In genomic region chr6:136508701-136509387, GRCh38 we compare ENCODE assay signal across 32 cellular contexts. TPM values are rescaled to one million over a fixed set of nuclear protein-coding genes. Genes with fewer than 3 reads are reported as not detected.
A peak's percentile ranks its signal among the peaks of the same experiment; 100 is the strongest.
DNase-seq lines count a peak whose midpoint lies in the region; ATAC-seq and TF ChIP-seq lines count a peak whose summit lies in the region.
"Had no signal": no experiment of that assay in that cellular context is flagged by ENCODE, and none has a peak within 500 bp of the region (broad histone marks: within the 10 kb centered on the region; RNA-seq: fewer than 3 reads in every experiment).

No MANE protein-coding gene starts in this region.

- no peak overlapping the region for H3K9ac ChIP-seq in SK-N-SH
- H3K9ac ChIP-seq: GM23248 had no signal

- H3K27me3 Mint-ChIP-seq in progenitor cell of endocrine pancreas: no peaks in the 10 kb centered on the region
- H3K27me3 Mint-ChIP-seq: CD4-positive, alpha-beta memory T cell had no signal

- no peaks in the 10 kb centered on the region for H3K9me3 ChIP-seq in SK-N-SH
- H3K9me3 ChIP-seq: adrenal gland, heart right ventricle, stomach, tibial nerve had no signal

- 79% methylated on average over 1 of the region's 1 CpG for WGBS in SK-N-SH (ENCODE audit: low lambda C conversion rate)

- no peaks in the 10 kb centered on the region for H3K9me2 ChIP-seq in SK-N-SH

- H2AFZ ChIP-seq in SK-N-SH (ENCODE audit: low read depth): no peak overlapping the region
- H2AFZ ChIP-seq: GM23248 had no signal

- H3K27ac ChIP-seq in SK-N-SH (ENCODE audit: low read depth in 2 of 2, low read length in 1 of 2): no peak overlapping the region
- H3K27ac ChIP-seq: adrenal gland, GM23248, heart right ventricle, skin epidermis, stomach, tibial nerve had no signal

- no peak for TF ChIP-seq CTCF in SK-N-SH (IDR thresholded peaks at IDR 0.05)
- TF ChIP-seq CTCF in epithelial cell of esophagus (IDR thresholded peaks at IDR 0.05; ENCODE audit: insufficient read depth, low read depth, low read length, missing control alignments): no peak
- no peak for TF ChIP-seq CTCF in progenitor cell of endocrine pancreas (IDR thresholded peaks at IDR 0.05; ENCODE audit: unreplicated experiment)

- no peak for DNase-seq in SK-N-SH
- DNase-seq in OCI-M1 (lab: John Stamatoyannopoulos, UW): peak; percentile 73
- DNase-seq in epithelial cell of esophagus (ENCODE audit: low read depth): peak; percentile 46
- no peak for DNase-seq in progenitor cell of endocrine pancreas (ENCODE audit: low spot score, unreplicated experiment)
- DNase-seq in stimulated activated CD4-positive, alpha-beta T cell treated with anti-CD3 and anti-CD28 coated beads, Interleukin-2, amount 100 ng/mL, for 24 hours: no peak
- DNase-seq in NCI-H128 (lab: John Stamatoyannopoulos, UW; ENCODE audit: unreplicated experiment): no peak
- DNase-seq in SKM-1 treated with dmso at 0.1 percent for 144 hours (lab: John Stamatoyannopoulos, UW; ENCODE audit: unreplicated experiment): no peak
- DNase-seq: activated CD4-positive, alpha-beta T cell treated with anti-CD3 and anti-CD28 coated beads, Interleukin-2, amount 50 U/mL, for 4 hours; activated CD8-positive, alpha-beta memory T cell treated with anti-CD3 and anti-CD28 coated beads, Interleukin-2, amount 50 U/mL, for 4 hours; adrenal gland; AML-193; CD4-positive, alpha-beta memory T cell; effector CD8-positive, alpha-beta T cell; EL; foreskin melanocyte; GM23248; heart right ventricle; mesendoderm; NCI-H1417; NCI-H2107; NCI-H446 treated with DMSO at 0.1 percent for 48 hours; NCI-H82; Right ventricle myocardium superior; stimulated activated CD8-positive, alpha-beta memory T cell treated with anti-CD3 and anti-CD28 coated beads, Interleukin-4, amount 100 ng/mL, for 48 hours; stomach; T1000 had no signal

- no peaks in the 10 kb centered on the region for H3K27me3 ChIP-seq in SK-N-SH (ENCODE audit: insufficient read depth)
- H3K27me3 ChIP-seq: adrenal gland, heart right ventricle, stomach, tibial nerve had no signal

- no peaks in the 10 kb centered on the region for H3K9me3 Mint-ChIP-seq in progenitor cell of endocrine pancreas (ENCODE audit: low read depth)
- H3K9me3 Mint-ChIP-seq: activated naive CD4-positive, alpha-beta T cell treated with anti-CD3 and anti-CD28 coated beads for 36 hours; activated T-helper 1 cell treated with anti-CD3 and anti-CD28 coated beads, Interleukin-12 subunit alpha, Interleukin-12 subunit beta, Interleukin-2, Interleukin-4 antibody, amounts not matched to agents 30 ng/mL and 10 ng/mL and 1 ng/mL, durations not matched to agents 14 hours and 24 hours and 36 hours; CD4-positive, alpha-beta memory T cell; IgD-negative memory B cell had no signal

- H3K79me2 ChIP-seq in SK-N-SH (ENCODE audit: insufficient read depth): no peaks in the 10 kb centered on the region

- peaks cover 13% of the 10 kb centered on the region for H3K36me3 Mint-ChIP-seq in progenitor cell of endocrine pancreas (ENCODE audit: insufficient read depth)
- H3K36me3 Mint-ChIP-seq: CD4-positive, alpha-beta memory T cell; IgD-negative memory B cell had no signal

- CTCF ChIA-PET in SK-N-SH (lab: Yijun Ruan, JAX): interaction anchor here (1.0 kb wide), 2 partner anchors 16 to 41 kb away, joined by 4 to 5 read pairs; partner anchors contain the start of gene MAP7

- POLR2A ChIA-PET in SK-N-SH (lab: Yijun Ruan, JAX): no interaction called here

- no peak for TF ChIP-seq EP300 in SK-N-SH (IDR thresholded peaks at IDR 0.05; ENCODE audit: borderline replicate concordance in 1 of 2, low read depth in 1 of 2, low read length in 1 of 2)

- no peak for ATAC-seq in SK-N-SH treated with all-trans-retinoic acid at 6 μM for 48 hours
- ATAC-seq: heart right ventricle had no signal

- TF ChIP-seq RAD21 in SK-N-SH (IDR thresholded peaks at IDR 0.05; ENCODE audit: low read length): no peak

- peaks cover 0 to 13% of the 10 kb centered on the region in 2 experiments; a peak in 2 of 4 replicates for H3K4me1 ChIP-seq in SK-N-SH (ENCODE audit: control insufficient read depth in 1 of 2, insufficient read depth in 2 of 2, low read depth in 1 of 2, low read length in 1 of 2)
- H3K4me1 ChIP-seq: tibial nerve had no signal

- peak overlapping the region; percentile 56 for H3K27ac Mint-ChIP-seq in progenitor cell of endocrine pancreas
- H3K27ac Mint-ChIP-seq: activated naive CD4-positive, alpha-beta T cell treated with anti-CD3 and anti-CD28 coated beads for 36 hours; activated T-helper 1 cell treated with anti-CD3 and anti-CD28 coated beads, Interleukin-12 subunit alpha, Interleukin-12 subunit beta, Interleukin-2, Interleukin-4 antibody, amounts not matched to agents 30 ng/mL and 10 ng/mL and 1 ng/mL, durations not matched to agents 14 hours and 24 hours and 36 hours; CD4-positive, alpha-beta memory T cell; IgD-negative memory B cell had no signal

- H3F3A ChIP-seq in SK-N-SH (replicated peaks; ENCODE audit: insufficient read depth): no peaks in the 10 kb centered on the region

- H3K4me1 Mint-ChIP-seq in progenitor cell of endocrine pancreas (ENCODE audit: low read depth): peaks cover 26% of the 10 kb centered on the region
- H3K4me1 Mint-ChIP-seq: IgD-negative memory B cell had no signal

- no peak overlapping the region for H3K4me2 ChIP-seq in SK-N-SH

- H4K20me1 ChIP-seq in SK-N-SH (ENCODE audit: insufficient read depth): no peaks in the 10 kb centered on the region

- no peak overlapping the region for H3K4me3 ChIP-seq in SK-N-SH (ENCODE audit: low read depth in 2 of 2, low read length in 1 of 2)
- no peak overlapping the region for H3K4me3 ChIP-seq in epithelial cell of esophagus (ENCODE audit: low read length)
- H3K4me3 ChIP-seq: adrenal gland, GM23248, heart right ventricle, skin epidermis, stomach, tibial nerve had no signal

- no peak overlapping the region for H3K4me3 Mint-ChIP-seq in progenitor cell of endocrine pancreas (ENCODE audit: low read depth)
- H3K4me3 Mint-ChIP-seq: activated naive CD4-positive, alpha-beta T cell treated with anti-CD3 and anti-CD28 coated beads for 36 hours; activated T-helper 1 cell treated with anti-CD3 and anti-CD28 coated beads, Interleukin-12 subunit alpha, Interleukin-12 subunit beta, Interleukin-2, Interleukin-4 antibody, amounts not matched to agents 30 ng/mL and 10 ng/mL and 1 ng/mL, durations not matched to agents 14 hours and 24 hours and 36 hours; CD4-positive, alpha-beta memory T cell; IgD-negative memory B cell had no signal

- no peaks in the 10 kb centered on the region for H3K36me3 ChIP-seq in SK-N-SH (replicated peaks in 1 of 2; ENCODE audit: control insufficient read depth in 1 of 2, insufficient read depth in 2 of 2, low read length in 1 of 2)
- H3K36me3 ChIP-seq: adrenal gland, heart right ventricle, tibial nerve had no signal

TF ChIP-seq in SK-N-SH treated with all-trans-retinoic acid at 6 μM for 48 hours, 23 proteins besides CTCF, POLR2A, EP300 and RAD21:
- TF ChIP-seq CREB5 (CRISPR knock-in tag; IDR thresholded peaks at IDR 0.05; ENCODE audit: low read depth) (no peak), ISL1 (CRISPR knock-in tag; IDR thresholded peaks at IDR 0.05) (peak; percentile 69)

TF ChIP-seq in SK-N-SH, 30 proteins besides CTCF, POLR2A, EP300 and RAD21 (continues in another document):
- TF ChIP-seq SIN3A (IDR thresholded peaks at IDR 0.05; ENCODE audit: borderline replicate concordance, low read depth, low read length) (no peak), EZH2phosphoT487 (IDR thresholded peaks at IDR 0.05; ENCODE audit: borderline replicate concordance, low read depth) (no peak), PBX3 (IDR thresholded peaks at IDR 0.05) (no peak), POLR2AphosphoS5 (IDR thresholded peaks at IDR 0.05; ENCODE audit: low read depth, low read length) (no peak), SMC3 (IDR thresholded peaks at IDR 0.05; ENCODE audit: low read depth, low read length) (no peak), CHD2 (IDR thresholded peaks at IDR 0.05; ENCODE audit: low read length, partially characterized antibody) (no peak), ELF1 (IDR thresholded peaks at IDR 0.05) (no peak), YY1 (IDR thresholded peaks at IDR 0.05; ENCODE audit: low read depth) (no peak), RFX5 (IDR thresholded peaks at IDR 0.05; ENCODE audit: low read length) (no peak), JUND (IDR thresholded peaks at IDR 0.05) (no peak), FOXM1 (IDR thresholded peaks at IDR 0.05; ENCODE audit: low read depth) (no peak), NFIC (IDR thresholded peaks at IDR 0.05; ENCODE audit: borderline replicate concordance) (no peak), USF2 (IDR thresholded peaks at IDR 0.05; ENCODE audit: borderline replicate concordance, low read depth, low read length) (no peak)

RNA-seq across cellular contexts. Expression of gene MAP7, which starts 41.4 kb away (rescaled TPM):
- 0.76 and 0.97 TPM in 2 replicates for polyA plus RNA-seq in SK-N-SH (2012; rRNA removed)
- polyA plus RNA-seq in SK-N-SH (2012; cell fraction: cytosol; rRNA removed): 0.99 and 1.3 TPM in 2 replicates
- polyA plus RNA-seq in SK-N-SH (2012; cell fraction: nucleus; rRNA removed): 1.1 and 1.2 TPM in 2 replicates
- 90.3 and 101 TPM in 2 replicates for total RNA-seq in progenitor cell of endocrine pancreas

Comparison
In these comparisons a context has a peak if more than half of its experiments do, and no peak if none do; other contexts are left out.
1. DNase-seq: peak in OCI-M1 (single experiment) and epithelial cell of esophagus (single experiment); none in SK-N-SH (single experiment), progenitor cell of endocrine pancreas (single experiment), stimulated activated CD4-positive, alpha-beta T cell treated with anti-CD3 and anti-CD28 coated beads, Interleukin-2, amount 100 ng/mL, for 24 hours (0 of 2), NCI-H128 (single experiment) and SKM-1 treated with dmso at 0.1 percent for 144 hours (single experiment).